18 cellular contexts compared by ENCODE assay signal in genomic region chr7:140044251-140044650, GRCh38. TPM values are rescaled to one million over a fixed set of nuclear protein-coding genes. Genes with fewer than 3 reads are reported as not detected.
DNase-seq lines count a peak whose midpoint lies in the region; ATAC-seq, FAIRE-seq and TF ChIP-seq lines count a peak whose summit lies in the region.
"Had no signal": no experiment of that assay in that cellular context is flagged by ENCODE, and none has a peak within 500 bp of the region (broad histone marks: within the 10 kb centered on the region; RNA-seq: fewer than 3 reads in every experiment).

No MANE protein-coding gene starts in this region.

- TF ChIP-seq RAD21 in K562 (CRISPR knock-in tag; conservative IDR thresholded peaks at IDR 0.05 in 1 of 2, IDR thresholded peaks at IDR 0.05 in 1 of 2), result no peak

- H3K9me3 Mint-ChIP-seq in activated naive CD4-positive, alpha-beta T cell treated with anti-CD3 and anti-CD28 coated beads, Interleukin-2, amount 50 U/mL, for 24 hours, result no peaks in the 10 kb centered on the region
- no peaks in the 10 kb centered on the region for H3K9me3 Mint-ChIP-seq in stimulated activated memory B cell treated with anti-CD40 and anti-IgM and Interleukin-4, amounts not matched to agents 10 μg/mL and 1 μg/mL and 100 μg/mL, for 72 hours
- H3K9me3 Mint-ChIP-seq in activated naive CD8-positive, alpha-beta T cell treated with anti-CD3 and anti-CD28 coated beads for 36 hours, result no peaks in the 10 kb centered on the region
- H3K9me3 Mint-ChIP-seq: CD4-positive, CD25-positive, alpha-beta regulatory T cell; CD8-positive, alpha-beta memory T cell; GM23338 had no signal

- peak; percentile 60 for FAIRE-seq in K562 (lab: Jason Lieb, UNC)
- FAIRE-seq: G401.6, GM12891, H54 had no signal

- TF ChIP-seq CTCF in K562 (IDR thresholded peaks at IDR 0.05 in 2 of 3, conservative IDR thresholded peaks at IDR 0.05 in 1 of 3; ENCODE audit: insufficient read depth in 2 of 3, low read depth in 1 of 3, low read length in 3 of 3) (no peak), esophagus muscularis mucosa (IDR thresholded peaks at IDR 0.05) (no peak)

- H3K4me1 ChIP-seq in K562 (replicated peaks in 1 of 2; ENCODE audit: control insufficient read depth in 2 of 2, insufficient read depth in 2 of 2, low read length in 2 of 2), result no peaks in the 10 kb centered on the region; a peak in 1 of 5 replicates
- H3K4me1 ChIP-seq in esophagus muscularis mucosa, result peaks cover 0 to 9% (median 2%) of the 10 kb centered on the region in 4 donors

- H3K36me3 Mint-ChIP-seq in activated naive CD4-positive, alpha-beta T cell treated with anti-CD3 and anti-CD28 coated beads, Interleukin-2, amount 50 U/mL, for 24 hours, result peaks cover 19% of the 10 kb centered on the region
- H3K36me3 Mint-ChIP-seq in stimulated activated memory B cell treated with anti-CD40 and anti-IgM and Interleukin-4, amounts not matched to agents 10 μg/mL and 1 μg/mL and 100 μg/mL, for 72 hours, result peaks cover 61% of the 10 kb centered on the region
- H3K36me3 Mint-ChIP-seq in activated naive CD8-positive, alpha-beta T cell treated with anti-CD3 and anti-CD28 coated beads for 36 hours, result peaks cover 14% of the 10 kb centered on the region

- H3K27me3 ChIP-seq in K562 (ENCODE audit: control insufficient read depth in 2 of 2, insufficient read depth in 2 of 2, low read length in 2 of 2), result no peaks in the 10 kb centered on the region
- no peaks in the 10 kb centered on the region for H3K27me3 ChIP-seq in esophagus muscularis mucosa
- H3K27me3 ChIP-seq: BLaER1 treated with 17β-estradiol and CSF1 and Interleukin-3, amounts not matched to agents 10 nM and 100 nM had no signal

- H2AFZ ChIP-seq in K562 (ENCODE audit: low read depth, low read length), result no peak overlapping the region
- H2AFZ ChIP-seq: GM23338 had no signal

- H3K36me3 ChIP-seq in K562 (ENCODE audit: control insufficient read depth, insufficient read depth, low read length), result peaks cover 32% of the 10 kb centered on the region
- H3K36me3 ChIP-seq in esophagus muscularis mucosa, result peaks cover 0 to 86% (median 55%) of the 10 kb centered on the region in 4 donors

- POLR2A ChIA-PET in K562 (lab: Yijun Ruan, JAX), result interaction anchor here (1.6 kb wide), 1 partner anchor 16 kb away, joined by 5 read pairs; no protein-coding TSS in a partner anchor

- WGBS in K562 (ENCODE audit: insufficient coverage, low coverage, missing lambda C conversion rate), result 75% methylated on average over 6 of the region's 6 CpGs
- 88% methylated on average over 6 of the region's 6 CpGs for WGBS in esophagus muscularis mucosa

- H4K20me1 ChIP-seq in K562 (replicated peaks; ENCODE audit: control insufficient read depth, insufficient read depth, low read length), result no peaks in the 10 kb centered on the region

- H3K27ac ChIP-seq in K562 (ENCODE audit: extremely low read depth, low read depth, low read length), result no peak overlapping the region
- H3K27ac ChIP-seq in esophagus muscularis mucosa (replicated peaks in 1 of 4), result no peak overlapping the region
- H3K27ac ChIP-seq: BLaER1 treated with 17β-estradiol and CSF1 and Interleukin-3, amounts not matched to agents 10 nM and 100 nM had no signal

- intact Hi-C loops in K562 (cut with micrococcal nuclease) (no loop called here), esophagus muscularis mucosa (cut with DNase I) (no loop called here)

- no peak overlapping the region for H3K9ac ChIP-seq in K562 (ENCODE audit: insufficient read depth in 1 of 2, low read depth in 2 of 2, low read length in 2 of 2)
- H3K9ac ChIP-seq: BLaER1 treated with 17β-estradiol and CSF1 and Interleukin-3, amounts not matched to agents 10 nM and 100 nM had no signal

- no peak for DNase-seq in activated naive CD4-positive, alpha-beta T cell (lab: John Stamatoyannopoulos, UW)
- DNase-seq in K562 (ENCODE audit: extremely low read depth in 1 of 4, low spot score in 3 of 4) (no peak), esophagus muscularis mucosa (ENCODE audit: extremely low spot score) (peak; percentile 37), NCI-H748 treated with DMSO at 0.1 percent for 48 hours (lab: John Stamatoyannopoulos, UW) (no peak)
- no peak for DNase-seq in activated naive CD8-positive, alpha-beta T cell treated with anti-CD3 and anti-CD28 coated beads for 36 hours
- DNase-seq: CD4-positive, CD25-positive, alpha-beta regulatory T cell; CD8-positive, alpha-beta memory T cell; COR-L47; DMS 273 treated with DMSO at 0.1 percent for 48 hours; HCEC 1CT had no signal

- in situ Hi-C loops in K562 (cut with MboI), result no loop called here

- no peaks in the 10 kb centered on the region for H3K9me1 ChIP-seq in K562 (ENCODE audit: control insufficient read depth, insufficient read depth, low read length)

- CTCF ChIA-PET in K562 (lab: Yijun Ruan, JAX; ENCODE audit: low intra/inter-chr PET ratio), result no interaction called here

- no peak for ATAC-seq in K562
- ATAC-seq in stimulated activated memory B cell treated with anti-CD40 and anti-IgM and Interleukin-4, amounts not matched to agents 10 μg/mL and 1 μg/mL and 100 μg/mL, for 72 hours, result no peak
- ATAC-seq: GM23338 had no signal

- H3K4me1 Mint-ChIP-seq in activated naive CD4-positive, alpha-beta T cell treated with anti-CD3 and anti-CD28 coated beads, Interleukin-2, amount 50 U/mL, for 24 hours, result peaks cover 5% of the 10 kb centered on the region
- H3K4me1 Mint-ChIP-seq in stimulated activated memory B cell treated with anti-CD40 and anti-IgM and Interleukin-4, amounts not matched to agents 10 μg/mL and 1 μg/mL and 100 μg/mL, for 72 hours, result peaks cover 14% of the 10 kb centered on the region
- H3K4me1 Mint-ChIP-seq in activated naive CD8-positive, alpha-beta T cell treated with anti-CD3 and anti-CD28 coated beads for 36 hours, result peaks cover 7% of the 10 kb centered on the region
- H3K4me1 Mint-ChIP-seq: GM23338 had no signal

- TF ChIP-seq EP300 in K562 (IDR thresholded peaks at IDR 0.05; ENCODE audit: low read length) (no peak), esophagus muscularis mucosa (IDR thresholded peaks at IDR 0.05) (no peak)

- H3K27me3 Mint-ChIP-seq in activated naive CD4-positive, alpha-beta T cell treated with anti-CD3 and anti-CD28 coated beads, Interleukin-2, amount 50 U/mL, for 24 hours, result no peaks in the 10 kb centered on the region
- H3K27me3 Mint-ChIP-seq in stimulated activated memory B cell treated with anti-CD40 and anti-IgM and Interleukin-4, amounts not matched to agents 10 μg/mL and 1 μg/mL and 100 μg/mL, for 72 hours, result no peaks in the 10 kb centered on the region
- H3K27me3 Mint-ChIP-seq in activated naive CD8-positive, alpha-beta T cell treated with anti-CD3 and anti-CD28 coated beads for 36 hours, result no peaks in the 10 kb centered on the region
- H3K27me3 Mint-ChIP-seq: B cell; CD4-positive, CD25-positive, alpha-beta regulatory T cell had no signal

- H3K4me2 ChIP-seq in K562 (ENCODE audit: insufficient read depth, low read length), result no peak overlapping the region
- H3K4me2 ChIP-seq: BLaER1 treated with 17β-estradiol and CSF1 and Interleukin-3, amounts not matched to agents 10 nM and 100 nM; GM23338 had no signal

- peak overlapping the region; percentile 65 for H3K27ac Mint-ChIP-seq in activated naive CD4-positive, alpha-beta T cell treated with anti-CD3 and anti-CD28 coated beads, Interleukin-2, amount 50 U/mL, for 24 hours
- H3K27ac Mint-ChIP-seq in stimulated activated memory B cell treated with anti-CD40 and anti-IgM and Interleukin-4, amounts not matched to agents 10 μg/mL and 1 μg/mL and 100 μg/mL, for 72 hours, result peak overlapping the region; percentile 32
- H3K27ac Mint-ChIP-seq in activated naive CD8-positive, alpha-beta T cell treated with anti-CD3 and anti-CD28 coated beads for 36 hours, result no peak overlapping the region
- H3K27ac Mint-ChIP-seq: B cell, GM23338 had no signal

- BruUV-seq in K562 (replicated peaks; lab: Mats Ljungman, UMichigan), result no TSS peak

- no peaks in the 10 kb centered on the region for H3K79me2 ChIP-seq in K562 (ENCODE audit: control insufficient read depth, insufficient read depth, low read length)

- no peak overlapping the region for H3K4me3 Mint-ChIP-seq in activated naive CD4-positive, alpha-beta T cell treated with anti-CD3 and anti-CD28 coated beads, Interleukin-2, amount 50 U/mL, for 24 hours
- H3K4me3 Mint-ChIP-seq in stimulated activated memory B cell treated with anti-CD40 and anti-IgM and Interleukin-4, amounts not matched to agents 10 μg/mL and 1 μg/mL and 100 μg/mL, for 72 hours, result no peak overlapping the region
- no peak overlapping the region for H3K4me3 Mint-ChIP-seq in activated naive CD8-positive, alpha-beta T cell treated with anti-CD3 and anti-CD28 coated beads for 36 hours
- H3K4me3 Mint-ChIP-seq: B cell; CD4-positive, CD25-positive, alpha-beta regulatory T cell; CD8-positive, alpha-beta memory T cell; GM23338 had no signal

- H3K9me3 ChIP-seq in K562 (replicated peaks; ENCODE audit: control insufficient read depth, insufficient read depth, low read depth, low read length) (no peaks in the 10 kb centered on the region), esophagus muscularis mucosa (no peaks in the 10 kb centered on the region)
- H3K9me3 ChIP-seq: BLaER1 treated with 17β-estradiol and CSF1 and Interleukin-3, amounts not matched to agents 10 nM and 100 nM had no signal

- no peak for TF ChIP-seq POLR2A in K562 (conservative IDR thresholded peaks at IDR 0.05)
- no peak for TF ChIP-seq POLR2A in esophagus muscularis mucosa (IDR thresholded peaks at IDR 0.05; ENCODE audit: low read depth)

- no peak overlapping the region for H3K4me3 ChIP-seq in K562
- no peak overlapping the region for H3K4me3 ChIP-seq in esophagus muscularis mucosa
- H3K4me3 ChIP-seq: BLaER1 treated with 17β-estradiol and CSF1 and Interleukin-3, amounts not matched to agents 10 nM and 100 nM; GM23338 had no signal

RNA-seq across cellular contexts. Expression of gene PARP12, which starts 18.5 kb away (rescaled TPM):
- 109 and 119 TPM in 2 replicates for total RNA-seq in K562 (2011; cell fraction: chromatin; rRNA removed; ENCODE audit: low replicate concordance)
- total RNA-seq in K562 (2011; cell fraction: nucleolus; rRNA removed), result 57.4 and 59.0 TPM in 2 replicates
- 88.5 and 107 TPM in 2 replicates for total RNA-seq in K562 (2011; cell fraction: nucleoplasm; rRNA removed)
- 20.4 and 25.7 TPM in 2 replicates for total RNA-seq in K562 (2014; rRNA removed)
- total RNA-seq in K562 (2014; rRNA removed; fragmentation: Illumina TruSeq; extraction: Trizol), result 20.6 and 23.5 TPM in 2 replicates
- 22.1 and 23.4 TPM in 2 replicates for total RNA-seq in K562 (2015; rRNA removed; fragmentation: Illumina TruSeq; extraction: Trizol)
- 23.3 and 25.5 TPM in 2 replicates for total RNA-seq in K562 (2021)
- polyA plus RNA-seq in K562 (2011; rRNA removed), result 35.6 and 40.4 TPM in 2 replicates
- 26.6 and 44.3 TPM in 2 replicates for polyA plus RNA-seq in K562 (2011; cell fraction: cytosol; rRNA removed)
- polyA plus RNA-seq in K562 (2011; cell fraction: nucleus; rRNA removed), result 108 and 147 TPM in 2 replicates
- polyA plus RNA-seq in K562 (2012), result 18.4 and 26.4 TPM in 2 replicates
- 24.7 and 27.7 TPM in 2 replicates for polyA plus RNA-seq in K562 (2014; fragmentation: Illumina TruSeq; extraction: Trizol)
- polyA plus RNA-seq in K562 (2014; fragmentation: Nextera tagmentation; extraction: Ambion mirVana), result 1 to 10 TPM; 4.6 to 7.1 TPM
- polyA plus RNA-seq in K562 (2014; rRNA removed), result 21.4 and 23.9 TPM in 2 replicates
- polyA minus RNA-seq in K562 (2011; rRNA and poly(A)+ RNA removed), result 33.4 and 43.2 TPM in 2 replicates
- 21.9 and 24.1 TPM in 2 replicates for polyA minus RNA-seq in K562 (2011; cell fraction: cytosol; rRNA and poly(A)+ RNA removed)
- polyA minus RNA-seq in K562 (2011; cell fraction: nucleus; rRNA and poly(A)+ RNA removed), result 31.2 and 37.2 TPM in 2 replicates
- 10 to 100 TPM; 20.6 to 24.5 (median 23.4) TPM for total RNA-seq in esophagus muscularis mucosa
- 10 to 100 TPM; 32.4 to 33.6 TPM for total RNA-seq in activated naive CD8-positive, alpha-beta T cell treated with anti-CD3 and anti-CD28 coated beads for 36 hours
